Comparison of ENCODE assay signal across 11 cellular contexts in genomic region chr9:78115073-78115472, GRCh38.
DNase-seq lines count a peak whose midpoint lies in the region; ATAC-seq and TF ChIP-seq lines count a peak whose summit lies in the region.
"Had no signal": no experiment of that assay in that cellular context is flagged by ENCODE, and none has a peak within 500 bp of the region (broad histone marks: within the 10 kb centered on the region; RNA-seq: fewer than 3 reads in every experiment).

No MANE protein-coding gene starts in this region.

- H3K4me3 ChIP-seq in HEK293 (ENCODE audit: low read depth, low read length) (no peak overlapping the region), left lung (no peak overlapping the region)

- DNase-seq in CD4-positive, alpha-beta T cell, result no peak
- peak; percentile 72 for DNase-seq in SK-MEL-5 (ENCODE audit: low read depth, low spot score)
- DNase-seq in left lung, result no peak
- no peak for DNase-seq in NCI-H2196 treated with DMSO at 0.1 percent for 48 hours (lab: John Stamatoyannopoulos, UW; ENCODE audit: unreplicated experiment)
- no peak for DNase-seq in NCI-H1092 (lab: John Stamatoyannopoulos, UW)
- DNase-seq: activated naive CD8-positive, alpha-beta T cell treated with anti-CD3 and anti-CD28 coated beads, Interleukin-2, amount 10 ng/mL, durations not matched to agents 7 days and 5 days; kidney glomerular epithelial cell; NK-92 treated with Interleukin-12 subunit alpha and Interleukin-12 subunit beta, amount 100 ng/mL, for 24 hours had no signal

- H3K27ac ChIP-seq in CD4-positive, alpha-beta T cell (ENCODE audit: low read depth, low read length), result no peak overlapping the region
- H3K27ac ChIP-seq in HEK293 (ENCODE audit: extremely low read depth, low read depth, low read length) (no peak overlapping the region), left lung (no peak overlapping the region)

- peaks cover 65% of the 10 kb centered on the region for H3K4me1 Mint-ChIP-seq in CD4-positive, alpha-beta T cell (ENCODE audit: low read depth)

- no peak overlapping the region for H3K4me3 Mint-ChIP-seq in CD4-positive, alpha-beta T cell
- H3K4me3 Mint-ChIP-seq: activated naive CD8-positive, alpha-beta T cell treated with anti-CD3 and anti-CD28 coated beads, Interleukin-2, amount 10 ng/mL, durations not matched to agents 7 days and 5 days had no signal

- H3K27me3 ChIP-seq in CD4-positive, alpha-beta T cell (ENCODE audit: control insufficient read depth, insufficient read depth, low read length), result no peaks in the 10 kb centered on the region
- H3K27me3 ChIP-seq in left lung, result no peaks in the 10 kb centered on the region

- H3K27ac Mint-ChIP-seq in CD4-positive, alpha-beta T cell, result no peak overlapping the region
- H3K27ac Mint-ChIP-seq: activated naive CD8-positive, alpha-beta T cell treated with anti-CD3 and anti-CD28 coated beads, Interleukin-2, amount 10 ng/mL, durations not matched to agents 7 days and 5 days had no signal

- CTCF ChIA-PET in CD4-positive, alpha-beta T cell (lab: Charles Lee), result no interaction called here
- CTCF ChIA-PET in HEK293 (lab: Yijun Ruan, JAX), result interaction anchor here (0.6 to 3.2 kb wide), 16 partner anchors 10 to 1547 kb away, joined by 3 to 11 read pairs (median 3); no protein-coding TSS in a partner anchor

- TF ChIP-seq CTCF in CD4-positive, alpha-beta T cell (IDR thresholded peaks at IDR 0.05), result peak; percentile 51
- TF ChIP-seq CTCF in HEK293 (tag by site-specific recombination; IDR thresholded peaks at IDR 0.05) (no peak), left lung (IDR thresholded peaks at IDR 0.05) (no peak)

- intact Hi-C loops in CD4-positive, alpha-beta T cell (cut with DNase I, micrococcal nuclease), result loop anchor here in 1 of 2 experiments (5.0 kb wide), 1 partner anchor 97 kb away; no protein-coding TSS in a partner anchor
- intact Hi-C loops in left lung (cut with DNase I), result no loop called here

- H3K9me3 ChIP-seq in CD4-positive, alpha-beta T cell (ENCODE audit: control insufficient read depth, low read length), result no peaks in the 10 kb centered on the region
- H3K9me3 ChIP-seq in HEK293 (ENCODE audit: control insufficient read depth, insufficient read depth, low read depth, low read length) (no peaks in the 10 kb centered on the region), left lung (no peaks in the 10 kb centered on the region)

- no peaks in the 10 kb centered on the region for H3K4me1 ChIP-seq in HEK293 (ENCODE audit: control insufficient read depth, insufficient read depth, low read length)
- H3K4me1 ChIP-seq in left lung, result peaks cover 0 to 10% of the 10 kb centered on the region in 2 donors

- no peak for ATAC-seq in CD4-positive, alpha-beta T cell (ENCODE audit: poor library complexity)
- ATAC-seq in left lung (peak; percentile 44), HG03469 (IDR thresholded peaks at IDR 0.05; ENCODE audit: unreplicated experiment) (no peak), GM18909 (IDR thresholded peaks at IDR 0.05; ENCODE audit: poor library complexity, unreplicated experiment) (no peak)

- no peaks in the 10 kb centered on the region for H3K27me3 Mint-ChIP-seq in CD4-positive, alpha-beta T cell
- H3K27me3 Mint-ChIP-seq: activated naive CD8-positive, alpha-beta T cell treated with anti-CD3 and anti-CD28 coated beads, Interleukin-2, amount 10 ng/mL, durations not matched to agents 7 days and 5 days had no signal

- in situ Hi-C loops in SK-MEL-5 (cut with HindIII; ENCODE audit: low pct_unique_long_range_greater_than_20kb, low sequenced_read_pairs), result no loop called here

- H3K9me3 Mint-ChIP-seq in CD4-positive, alpha-beta T cell, result no peaks in the 10 kb centered on the region

- H3K36me3 ChIP-seq in HEK293 (ENCODE audit: control insufficient read depth in 2 of 2, insufficient read depth in 1 of 2, low read length in 2 of 2) (no peaks in the 10 kb centered on the region), left lung (no peaks in the 10 kb centered on the region)

- POLR2A ChIA-PET in CD4-positive, alpha-beta T cell (lab: Charles Lee), result no interaction called here
- POLR2A ChIA-PET in HEK293 (lab: Yijun Ruan, JAX), result no interaction called here

- H3K36me3 Mint-ChIP-seq in CD4-positive, alpha-beta T cell (ENCODE audit: low read depth), result no peaks in the 10 kb centered on the region

TF ChIP-seq in HEK293, 187 proteins besides CTCF, POLR2A, EP300 and RAD21:
- TF ChIP-seq ZNF423 (tag by site-specific recombination; IDR thresholded peaks at IDR 0.05) (0 out of 2 replicates have a peak, but pooled peaks have one; percentile 15), ZNF324 (tag by site-specific recombination; IDR thresholded peaks at IDR 0.05) (no peak)
TF ChIP-seq in HEK293: peak in this region for 1.
